18 cellular contexts compared by ENCODE assay signal in genomic region chr18:44341759-44342158, GRCh38.
DNase-seq lines count a peak whose midpoint lies in the region; ATAC-seq, FAIRE-seq and TF ChIP-seq lines count a peak whose summit lies in the region.
"Had no signal": no experiment of that assay in that cellular context is flagged by ENCODE, and none has a peak within 500 bp of the region (broad histone marks: within the 10 kb centered on the region; RNA-seq: fewer than 3 reads in every experiment).

No MANE protein-coding gene starts in this region.

- H3K9me3 ChIP-seq in pancreas = no peaks in the 10 kb centered on the region
- H3K9me3 ChIP-seq: A549 had no signal

- H3K4me3 ChIP-seq in epithelial cell of esophagus (ENCODE audit: low read length) (no peak overlapping the region), pancreas (no peak overlapping the region)
- H3K4me3 ChIP-seq: A549 had no signal

- no peaks in the 10 kb centered on the region for H3K36me3 ChIP-seq in pancreas

- ATAC-seq in left colon (no peak), GM21360 (IDR thresholded peaks at IDR 0.05; ENCODE audit: unreplicated experiment) (no peak), pancreas (no peak)
- ATAC-seq: A549, Panc1 had no signal

- no peaks in the 10 kb centered on the region for H3K4me1 ChIP-seq in pancreas
- H3K4me1 ChIP-seq: A549 had no signal

- 82 to 95% methylated on average over 1 of the region's 1 CpG for WGBS in pancreas, 2 donors

- peak; percentile 47 for DNase-seq in ELF-1 (ENCODE audit: low read depth, low spot score)
- peak; percentile 1 for DNase-seq in RWPE1 (ENCODE audit: low spot score)
- DNase-seq in epithelial cell of esophagus (ENCODE audit: low read depth) = peak; percentile 96
- DNase-seq in kidney tubule cell (ENCODE audit: low spot score) = peak; percentile 87
- DNase-seq in left colon = no peak
- DNase-seq in NCI-H2029 treated with DMSO at 0.1 percent for 48 hours (lab: John Stamatoyannopoulos, UW) = no peak
- no peak for DNase-seq in pancreas
- DNase-seq: DMS79, GF-D8, Karpas-422, NCI-H1436 treated with DMSO at 0.1 percent for 48 hours, NCI-H2081 treated with DMSO at 0.1 percent for 48 hours, NCI-H748 treated with DMSO at 0.1 percent for 48 hours, SHP77 treated with DMSO at 0.1 percent for 48 hours had no signal

- POLR2A ChIA-PET in RWPE1 (lab: Yijun Ruan, JAX; ENCODE audit: low non-redundant PET) = no interaction called here

- intact Hi-C loops in left colon (cut with DNase I, micrococcal nuclease) = no loop called here
- intact Hi-C loops in pancreas (cut with DNase I) = no loop called here

- FAIRE-seq in pancreas (lab: Jason Lieb, UNC) = no peak
- FAIRE-seq: A549, H1 had no signal

- no peaks in the 10 kb centered on the region for H3K27me3 ChIP-seq in pancreas

- TF ChIP-seq CTCF in RWPE1 (conservative IDR thresholded peaks at IDR 0.05; ENCODE audit: low read depth) = no peak
- TF ChIP-seq CTCF in epithelial cell of esophagus (IDR thresholded peaks at IDR 0.05; ENCODE audit: insufficient read depth, low read depth, low read length, missing control alignments) = no peak
- TF ChIP-seq CTCF in pancreas (IDR thresholded peaks at IDR 0.05) = no peak

- CTCF ChIA-PET in RWPE1 (lab: Yijun Ruan, JAX) = no interaction called here

- H3K27ac ChIP-seq in RWPE1 (no peak overlapping the region), pancreas (no peak overlapping the region)
- H3K27ac ChIP-seq: A549 had no signal

Comparison
In these comparisons a context has a peak if more than half of its experiments do, and no peak if none do; other contexts are left out.
1. DNase-seq: peak in ELF-1 (single experiment), RWPE1 (single experiment), epithelial cell of esophagus (single experiment) and kidney tubule cell (single experiment); none in left colon (0 of 2), NCI-H2029 treated with DMSO at 0.1 percent for 48 hours (single experiment) and pancreas (0 of 6).